In the genomic region with DNA sequence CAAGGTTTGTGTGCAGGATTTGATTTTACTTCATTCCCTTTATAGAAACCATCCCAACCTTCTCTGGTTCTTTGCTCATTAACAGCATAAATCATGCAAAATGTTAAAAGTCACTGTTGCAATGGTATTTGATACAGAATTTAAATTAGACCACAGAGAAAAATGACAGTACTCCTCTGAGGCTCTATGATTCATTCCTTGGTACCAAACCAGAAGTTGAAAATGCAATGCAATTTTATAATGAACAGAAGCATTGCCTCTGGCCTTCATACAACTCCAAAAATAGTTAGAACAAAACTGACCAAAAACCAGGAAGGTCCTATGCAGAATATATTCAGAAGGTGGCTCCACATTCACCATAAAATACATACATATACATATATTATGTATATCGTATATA, we compare ENCODE assay signal across 11 cellular contexts.
"Had no signal": no experiment of that assay in that cellular context is flagged by ENCODE, and none has a peak within 500 bp of the region (broad histone marks: within the 10 kb centered on the region; RNA-seq: fewer than 3 reads in every experiment).

No MANE protein-coding gene starts in this region.

- DNase-seq: activated CD4-positive, alpha-beta memory T cell treated with anti-CD3 and anti-CD28 coated beads, Interleukin-2, amount 10 ng/mL, durations not matched to agents 7 days and 5 days; activated naive CD8-positive, alpha-beta T cell treated with anti-CD3 and anti-CD28 coated beads, Interleukin-2, amount 10 ng/mL, durations not matched to agents 7 days and 5 days; activated T-cell treated with anti-CD3 and anti-CD28 coated beads, Interleukin-2, amount 50 U/mL, for 72 hours; aorta; effector CD4-positive, alpha-beta T cell; hippocampal formation; left ventricle myocardium superior; mesendoderm; pancreas; stimulated activated CD4-positive, alpha-beta T cell treated with anti-CD3 and anti-CD28 coated beads, Interleukin-4, amount 100 ng/mL, for 1 hour had no signal

- H3K36me3 ChIP-seq: pancreas, thoracic aorta had no signal

- H3K9me3 ChIP-seq: pancreas, thoracic aorta had no signal

- H3K4me3 ChIP-seq: pancreas, thoracic aorta had no signal

- H3K27me3 ChIP-seq: pancreas had no signal

- H3K27ac ChIP-seq: pancreas had no signal
